In the genomic region with DNA sequence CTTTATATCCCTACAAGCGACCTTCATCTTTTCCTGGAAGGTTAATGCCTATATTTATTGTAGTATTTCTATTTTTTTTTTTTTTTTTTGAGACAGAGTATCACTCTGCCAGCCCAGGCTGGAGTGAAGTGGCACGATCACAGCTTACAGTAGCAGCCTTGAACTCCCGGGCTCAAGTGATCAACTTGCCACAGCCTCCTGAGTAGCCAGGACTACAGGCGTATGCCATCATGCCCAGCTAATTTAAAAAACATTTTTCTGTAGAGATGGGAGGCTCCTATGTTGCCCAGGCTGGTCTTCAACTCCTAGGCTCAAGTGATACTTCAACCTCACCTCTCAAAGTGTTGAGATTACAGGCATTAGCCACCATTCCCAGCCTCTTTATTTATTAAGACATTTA, we compare ENCODE assay signal across 17 cellular contexts.
"Had no signal": no experiment of that assay in that cellular context is flagged by ENCODE, and none has a peak within 500 bp of the region (broad histone marks: within the 10 kb centered on the region; RNA-seq: fewer than 3 reads in every experiment).

No MANE protein-coding gene starts in this region.

- H3K27ac ChIP-seq: heart left ventricle, neural progenitor cell, ovary, right atrium auricular region, stomach, thyroid gland, uterus had no signal

- H3K4me1 ChIP-seq: neural progenitor cell, uterus had no signal

- H3K9me3 ChIP-seq: thyroid gland, uterus had no signal

- H3K9ac ChIP-seq: neural progenitor cell had no signal

- H2AFZ ChIP-seq: neural progenitor cell had no signal

- ATAC-seq: esophagus mucosa; heart left ventricle; natural killer cell treated with Interleukin-12 subunit alpha and Interleukin-12 subunit beta and Interleukin-15 and Interleukin-18, amount 100 ng/mL, for 72 hours had no signal

- H3K36me3 ChIP-seq: ovary, right atrium auricular region, thyroid gland, uterus had no signal

- DNase-seq: cortex of kidney; effector memory CD4-positive, alpha-beta T cell; heart left ventricle; hippocampal formation; kidney glomerular epithelial cell; nucleus accumbens; ovary; small intestine; stimulated activated CD4-positive, alpha-beta T cell treated with anti-CD3 and anti-CD28 coated beads, Interleukin-12 subunit alpha, Interleukin-12 subunit beta, amount 100 ng/mL, for 4 hours; stimulated activated naive CD4-positive, alpha-beta T cell; stomach; thyroid gland; uterus had no signal

- H3K27me3 ChIP-seq: heart left ventricle, neural progenitor cell, ovary, right atrium auricular region, stomach, thyroid gland, uterus had no signal

- H3K4me3 ChIP-seq: heart left ventricle, neural progenitor cell, ovary, right atrium auricular region, stomach, thyroid gland, uterus had no signal

- H3K4me2 ChIP-seq: neural progenitor cell had no signal
